Comparison of ENCODE assay signal across 34 cellular contexts in the genomic region with DNA sequence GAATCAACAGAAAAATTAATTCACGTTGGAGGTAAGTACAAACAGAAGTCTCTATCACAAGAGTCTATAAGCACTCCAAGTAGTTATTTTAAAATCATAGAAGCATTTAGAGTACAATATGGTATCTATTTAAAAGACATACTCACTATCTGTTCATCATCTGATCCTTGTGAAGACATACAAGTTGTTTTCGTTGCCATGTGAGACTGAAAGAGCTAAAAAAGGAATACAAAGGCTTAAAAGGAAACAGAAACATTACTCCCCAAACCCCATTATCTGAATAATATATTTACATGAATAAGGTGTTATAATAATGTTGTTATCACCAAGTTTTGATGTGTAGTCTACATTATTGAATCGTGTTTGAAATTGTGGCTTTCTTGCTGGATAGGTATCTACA. TPM values are rescaled to one million over a fixed set of nuclear protein-coding genes. Genes with fewer than 3 reads are reported as not detected.
"Had no signal": no experiment of that assay in that cellular context is flagged by ENCODE, and none has a peak within 500 bp of the region (broad histone marks: within the 10 kb centered on the region; RNA-seq: fewer than 3 reads in every experiment).

No MANE protein-coding gene starts in this region.

- FAIRE-seq: astrocyte, colon, TTC549 had no signal

- H3K27me3 ChIP-seq: adrenal gland, body of pancreas, brain microvascular endothelial cell, breast epithelium had no signal

- H3K4me1 ChIP-seq: adrenal gland, body of pancreas, breast epithelium had no signal

- ATAC-seq: activated CD8-positive, alpha-beta T cell treated with anti-CD3 and anti-CD28 coated beads for 36 hours; activated naive CD4-positive, alpha-beta T cell treated with anti-CD3 and anti-CD28 coated beads, Interleukin-2, amount 50 U/mL, for 72 hours; activated T-cell treated with anti-CD3 and anti-CD28 coated beads, Interleukin-2, amount 50 U/mL, for 4 hours; activated T-cell treated with anti-CD3 and anti-CD28 coated beads, Interleukin-2, amount 50 U/mL, for 72 hours; activated T-helper 17 cell treated with anti-CD3 and anti-CD28 coated beads, Interleukin-2, amount 50 U/mL, for 72 hours; body of pancreas had no signal

- H3K27ac ChIP-seq: adrenal gland, body of pancreas, brain microvascular endothelial cell, breast epithelium, VCaP had no signal

- DNase-seq: activated B cell treated with CpG ODN at 0.5 μM for 24 hours; activated CD4-positive, alpha-beta memory T cell treated with anti-CD3 and anti-CD28 coated beads for 36 hours; activated CD4-positive, alpha-beta T cell treated with anti-CD3 and anti-CD28 coated beads for 4 hours; activated CD4-positive, alpha-beta T cell treated with anti-CD3 and anti-CD28 coated beads, Interleukin-2, amount 10 ng/mL, durations not matched to agents 24 days and 14 days; activated CD4-positive, alpha-beta T cell treated with anti-CD3 and anti-CD28 coated beads, Interleukin-2, amount 50 U/mL, for 1 hour; activated CD4-positive, alpha-beta T cell treated with anti-CD3 and anti-CD28 coated beads, Interleukin-2, amount 50 U/mL, for 4 hours; activated CD4-positive, CD25-positive, alpha-beta regulatory T cell treated with anti-CD3 and anti-CD28 coated beads, Interleukin-2, amount 50 U/mL, for 72 hours; activated CD8-positive, alpha-beta memory T cell treated with anti-CD3 and anti-CD28 coated beads, Interleukin-2, amount 50 U/mL, for 4 hours; activated CD8-positive, alpha-beta T cell treated with anti-CD3 and anti-CD28 coated beads for 36 hours; activated effector memory CD4-positive, alpha-beta T cell treated with anti-CD3 and anti-CD28 coated beads, Interleukin-2, amount 50 U/mL, for 16 hours; activated gamma-delta T cell treated with Interleukin-2 at 50 U/mL for 16 hours; activated naive CD4-positive, alpha-beta T cell; activated naive CD4-positive, alpha-beta T cell treated with anti-CD3 and anti-CD28 coated beads for 36 hours; activated naive CD4-positive, alpha-beta T cell treated with anti-CD3 and anti-CD28 coated beads, Interleukin-2, amount 50 U/mL, for 16 hours; activated naive CD8-positive, alpha-beta T cell treated with anti-CD3 and anti-CD28 coated beads for 36 hours; activated T-cell treated with anti-CD3 and anti-CD28 coated beads for 4 hours; activated T-cell treated with anti-CD3 and anti-CD28 coated beads, Interleukin-2, amount 50 U/mL, for 1 hour; activated T-cell treated with anti-CD3 and anti-CD28 coated beads, Interleukin-2, amount 50 U/mL, for 4 hours; activated T-cell treated with anti-CD3 and anti-CD28 coated beads, Interleukin-2, amount 50 U/mL, for 72 hours; adrenal gland; amniotic stem cell; aorta; body of pancreas; brain microvascular endothelial cell; central memory CD4-positive, alpha-beta T cell; T-helper 2 cell; T-helper 9 cell had no signal

- H3K4me3 ChIP-seq: adrenal gland, body of pancreas, breast epithelium had no signal

- H3K9me3 ChIP-seq: adrenal gland, body of pancreas, breast epithelium had no signal

- H3K36me3 ChIP-seq: adrenal gland, breast epithelium had no signal

RNA-seq across cellular contexts. Expression of gene SOWAHC, which starts 21.3 kb away (rescaled TPM):
- total RNA-seq: activated B cell treated with CpG ODN at 0.5 μM for 24 hours had no signal
